In genomic region chr3:144462337-144462736, GRCh38 we compare ENCODE assay signal across 24 cellular contexts.
"Had no signal": no experiment of that assay in that cellular context is flagged by ENCODE, and none has a peak within 500 bp of the region (broad histone marks: within the 10 kb centered on the region; RNA-seq: fewer than 3 reads in every experiment).

No MANE protein-coding gene starts in this region.

- H3K4me3 ChIP-seq: gastroesophageal sphincter, heart left ventricle, hepatocyte, left lung, mucosa of descending colon, pancreas, right lobe of liver, suprapubic skin, transverse colon had no signal

- H2AFZ ChIP-seq: hepatocyte had no signal

- DNase-seq: cortex of kidney; effector CD4-positive, alpha-beta T cell; foreskin fibroblast; heart left ventricle; left cardiac atrium; left lung; mesenchymal stem cell; mucosa of descending colon; naive B cell; pancreas; right lobe of liver; small intestine; stimulated activated CD4-positive, alpha-beta T cell treated with anti-CD3 and anti-CD28 coated beads, Interleukin-12 subunit alpha, Interleukin-12 subunit beta, amount 100 ng/mL, for 4 hours; stimulated activated CD4-positive, alpha-beta T cell treated with anti-CD3 and anti-CD28 coated beads, Interleukin-1b, Interleukin-23, amount 100 ng/mL, for 48 hours; stimulated activated CD4-positive, alpha-beta T cell treated with anti-CD3 and anti-CD28 coated beads, Interleukin-4, amount 100 ng/mL, for 1 hour; stimulated activated CD8-positive, alpha-beta memory T cell treated with anti-CD3 and anti-CD28 coated beads, Interleukin-4, amount 100 ng/mL, for 48 hours; stimulated activated naive CD4-positive, alpha-beta T cell; stimulated activated naive CD8-positive, alpha-beta T cell treated with anti-CD3 and anti-CD28 coated beads, Interleukin-15, amount 100 ng/mL, for 72 hours; transverse colon had no signal

- H3K9me3 ChIP-seq: gastroesophageal sphincter, heart left ventricle, left lung, mucosa of descending colon, neutrophil, pancreas, right lobe of liver, suprapubic skin, transverse colon had no signal

- H3K79me2 ChIP-seq: hepatocyte had no signal

- H3K4me1 ChIP-seq: gastroesophageal sphincter, heart left ventricle, left lung, pancreas, right lobe of liver, suprapubic skin, transverse colon had no signal

- H3K27ac ChIP-seq: epithelial cell of prostate, gastroesophageal sphincter, heart left ventricle, hepatocyte, left lung, neutrophil, pancreas, right lobe of liver, suprapubic skin, transverse colon had no signal

- H3K27me3 ChIP-seq: gastroesophageal sphincter, heart left ventricle, hepatocyte, left lung, neutrophil, pancreas, right lobe of liver, suprapubic skin, transverse colon had no signal

- H3K36me3 ChIP-seq: gastroesophageal sphincter, heart left ventricle, left lung, neutrophil, pancreas, right lobe of liver, suprapubic skin, transverse colon had no signal

- H3K4me2 ChIP-seq: hepatocyte had no signal
